ENCODE assay signal across 2 cellular contexts in the genomic region with DNA sequence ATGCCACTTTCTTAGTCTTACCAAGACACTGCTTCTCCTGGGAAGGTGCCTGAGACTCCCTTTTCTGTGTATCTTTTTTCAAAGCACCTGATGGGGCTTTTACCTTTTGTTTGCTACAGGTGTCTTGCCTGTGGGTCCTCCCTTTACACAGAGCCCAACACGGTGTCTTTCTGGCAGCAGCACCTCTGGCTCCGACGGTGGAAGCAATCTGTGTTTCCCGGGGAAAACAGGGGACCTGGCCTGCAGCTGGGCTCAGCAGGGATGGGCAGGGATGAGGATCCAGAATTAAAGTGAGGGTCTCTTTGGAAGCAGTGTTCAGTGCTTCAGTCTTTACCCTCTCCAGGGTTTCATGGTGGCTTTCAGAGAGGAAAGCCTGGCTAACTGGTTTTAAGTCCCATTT.
A peak's percentile ranks its signal among the peaks of the same experiment; 100 is the strongest.
TF ChIP-seq lines count a peak whose summit lies in the region.

No MANE protein-coding gene starts in this region.

TF ChIP-seq in GM23338, 12 proteins besides CTCF, POLR2A, EP300 and RAD21:
- TF ChIP-seq EZH2 (IDR thresholded peaks at IDR 0.05; ENCODE audit: low read depth, unreplicated experiment), result peak; percentile 59
- TF ChIP-seq ZNF114 (CRISPR knock-in tag; IDR thresholded peaks at IDR 0.05), result no peak
- TF ChIP-seq, protein P1, sequence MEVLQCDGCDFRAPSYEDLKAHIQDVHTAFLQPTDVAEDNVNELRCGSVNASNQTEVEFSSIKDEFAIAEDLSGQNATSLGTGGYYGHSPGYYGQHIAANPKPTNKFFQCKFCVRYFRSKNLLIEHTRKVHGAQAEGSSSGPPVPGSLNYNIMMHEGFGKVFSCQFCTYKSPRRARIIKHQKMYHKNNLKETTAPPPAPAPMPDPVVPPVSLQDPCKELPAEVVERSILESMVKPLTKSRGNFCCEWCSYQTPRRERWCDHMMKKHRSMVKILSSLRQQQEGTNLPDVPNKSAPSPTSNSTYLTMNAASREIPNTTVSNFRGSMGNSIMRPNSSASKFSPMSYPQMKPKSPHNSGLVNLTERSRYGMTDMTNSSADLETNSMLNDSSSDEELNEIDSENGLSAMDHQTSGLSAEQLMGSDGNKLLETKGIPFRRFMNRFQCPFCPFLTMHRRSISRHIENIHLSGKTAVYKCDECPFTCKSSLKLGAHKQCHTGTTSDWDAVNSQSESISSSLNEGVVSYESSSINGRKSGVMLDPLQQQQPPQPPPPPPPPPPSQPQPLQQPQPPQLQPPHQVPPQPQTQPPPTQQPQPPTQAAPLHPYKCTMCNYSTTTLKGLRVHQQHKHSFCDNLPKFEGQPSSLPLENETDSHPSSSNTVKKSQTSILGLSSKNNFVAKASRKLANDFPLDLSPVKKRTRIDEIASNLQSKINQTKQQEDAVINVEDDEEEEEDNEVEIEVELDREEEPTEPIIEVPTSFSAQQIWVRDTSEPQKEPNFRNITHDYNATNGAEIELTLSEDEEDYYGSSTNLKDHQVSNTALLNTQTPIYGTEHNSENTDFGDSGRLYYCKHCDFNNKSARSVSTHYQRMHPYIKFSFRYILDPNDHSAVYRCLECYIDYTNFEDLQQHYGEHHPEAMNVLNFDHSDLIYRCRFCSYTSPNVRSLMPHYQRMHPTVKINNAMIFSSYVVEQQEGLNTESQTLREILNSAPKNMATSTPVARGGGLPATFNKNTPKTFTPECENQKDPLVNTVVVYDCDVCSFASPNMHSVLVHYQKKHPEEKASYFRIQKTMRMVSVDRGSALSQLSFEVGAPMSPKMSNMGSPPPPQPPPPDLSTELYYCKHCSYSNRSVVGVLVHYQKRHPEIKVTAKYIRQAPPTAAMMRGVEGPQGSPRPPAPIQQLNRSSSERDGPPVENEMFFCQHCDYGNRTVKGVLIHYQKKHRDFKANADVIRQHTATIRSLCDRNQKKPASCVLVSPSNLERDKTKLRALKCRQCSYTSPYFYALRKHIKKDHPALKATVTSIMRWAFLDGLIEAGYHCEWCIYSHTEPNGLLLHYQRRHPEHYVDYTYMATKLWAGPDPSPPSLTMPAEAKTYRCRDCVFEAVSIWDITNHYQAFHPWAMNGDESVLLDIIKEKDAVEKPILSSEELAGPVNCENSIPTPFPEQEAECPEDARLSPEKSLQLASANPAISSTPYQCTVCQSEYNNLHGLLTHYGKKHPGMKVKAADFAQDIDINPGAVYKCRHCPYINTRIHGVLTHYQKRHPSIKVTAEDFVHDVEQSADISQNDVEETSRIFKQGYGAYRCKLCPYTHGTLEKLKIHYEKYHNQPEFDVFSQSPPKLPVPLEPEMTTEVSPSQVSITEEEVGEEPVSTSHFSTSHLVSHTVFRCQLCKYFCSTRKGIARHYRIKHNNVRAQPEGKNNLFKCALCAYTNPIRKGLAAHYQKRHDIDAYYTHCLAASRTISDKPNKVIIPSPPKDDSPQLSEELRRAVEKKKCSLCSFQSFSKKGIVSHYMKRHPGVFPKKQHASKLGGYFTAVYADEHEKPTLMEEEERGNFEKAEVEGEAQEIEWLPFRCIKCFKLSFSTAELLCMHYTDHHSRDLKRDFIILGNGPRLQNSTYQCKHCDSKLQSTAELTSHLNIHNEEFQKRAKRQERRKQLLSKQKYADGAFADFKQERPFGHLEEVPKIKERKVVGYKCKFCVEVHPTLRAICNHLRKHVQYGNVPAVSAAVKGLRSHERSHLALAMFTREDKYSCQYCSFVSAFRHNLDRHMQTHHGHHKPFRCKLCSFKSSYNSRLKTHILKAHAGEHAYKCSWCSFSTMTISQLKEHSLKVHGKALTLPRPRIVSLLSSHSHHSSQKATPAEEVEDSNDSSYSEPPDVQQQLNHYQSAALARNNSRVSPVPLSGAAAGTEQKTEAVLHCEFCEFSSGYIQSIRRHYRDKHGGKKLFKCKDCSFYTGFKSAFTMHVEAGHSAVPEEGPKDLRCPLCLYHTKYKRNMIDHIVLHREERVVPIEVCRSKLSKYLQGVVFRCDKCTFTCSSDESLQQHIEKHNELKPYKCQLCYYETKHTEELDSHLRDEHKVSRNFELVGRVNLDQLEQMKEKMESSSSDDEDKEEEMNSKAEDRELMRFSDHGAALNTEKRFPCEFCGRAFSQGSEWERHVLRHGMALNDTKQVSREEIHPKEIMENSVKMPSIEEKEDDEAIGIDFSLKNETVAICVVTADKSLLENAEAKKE (CRISPR knock-in tag; IDR thresholded peaks at IDR 0.05), result no peak
- no peak for TF ChIP-seq ZNF331 (CRISPR knock-in tag; IDR thresholded peaks at IDR 0.05; ENCODE audit: low read depth)
- TF ChIP-seq POLR2AphosphoS5 (IDR thresholded peaks at IDR 0.05; ENCODE audit: low read depth), result no peak
- TF ChIP-seq CREB1 (CRISPR knock-in tag; IDR thresholded peaks at IDR 0.05; ENCODE audit: low read depth), result no peak

TF ChIP-seq in H1, 55 proteins besides CTCF, POLR2A, EP300 and RAD21:
- TF ChIP-seq SUZ12 (IDR thresholded peaks at IDR 0.05; ENCODE audit: low read length), result peak; percentile 70; the same call in 1 of the 2 replicates
- no peak for TF ChIP-seq TAF7 (optimal IDR thresholded peaks at IDR 0.05; ENCODE audit: borderline replicate concordance, low read depth, low read length)
- peak; percentile 58 for TF ChIP-seq EZH2 (IDR thresholded peaks at IDR 0.05; ENCODE audit: low read depth, low read length, severe bottlenecking)
- peak; percentile 39 for TF ChIP-seq RNF2 (IDR thresholded peaks at IDR 0.05; ENCODE audit: borderline replicate concordance, low read depth, low read length, missing control alignments, poor library complexity, severe bottlenecking)
- TF ChIP-seq NANOG (IDR thresholded peaks at IDR 0.05; ENCODE audit: insufficient read depth, low read depth, low read length, poor library complexity, severe bottlenecking), result no peak
TF ChIP-seq in H1: peak in this region for 3.
